20 cellular contexts compared by ENCODE assay signal in genomic region chr9:31290731-31291130, GRCh38.
DNase-seq lines count a peak whose midpoint lies in the region; ATAC-seq, FAIRE-seq and TF ChIP-seq lines count a peak whose summit lies in the region.
"Had no signal": no experiment of that assay in that cellular context is flagged by ENCODE, and none has a peak within 500 bp of the region (broad histone marks: within the 10 kb centered on the region; RNA-seq: fewer than 3 reads in every experiment).

No MANE protein-coding gene starts in this region.

- no peak for FAIRE-seq in kidney (lab: Jason Lieb, UNC)
- FAIRE-seq: GM12892, GM18507 had no signal

- no peak for TF ChIP-seq CTCF in kidney (IDR thresholded peaks at IDR 0.05; ENCODE audit: borderline replicate concordance, extremely low read depth, insufficient read depth)
- TF ChIP-seq CTCF in sigmoid colon (IDR thresholded peaks at IDR 0.05): no peak

- 76 to 86% methylated on average over 3 of the region's 3 CpGs for WGBS in sigmoid colon, 2 donors

- DNase-seq in Right ventricle myocardium superior (peak; percentile 10), cardiac septum (ENCODE audit: low spot score) (no peak), kidney (peak; percentile 53), sigmoid colon (peak; percentile 35), SHP77 treated with DMSO at 0.1 percent for 48 hours (lab: John Stamatoyannopoulos, UW) (no peak), NCI-H2196 (lab: John Stamatoyannopoulos, UW; ENCODE audit: unreplicated experiment) (no peak)
- no peak for DNase-seq in activated T-cell treated with anti-CD3 and anti-CD28 coated beads, Interleukin-2, amount 50 U/mL, for 48 hours
- DNase-seq: 8988T; Caco-2; CD8-positive, alpha-beta T cell; DMS153; DMS79; GDM1; GM23248 had no signal

- intact Hi-C loops in Right ventricle myocardium superior (cut with DNase I): no loop called here
- intact Hi-C loops in cardiac septum (cut with DNase I): no loop called here
- intact Hi-C loops in kidney (cut with DNase I): no loop called here
- intact Hi-C loops in sigmoid colon (cut with DNase I): no loop called here

- H3K4me3 ChIP-seq in kidney (ENCODE audit: low read length in 2 of 2) (no peak overlapping the region), sigmoid colon (no peak overlapping the region)
- H3K4me3 ChIP-seq: BLaER1 treated with 17β-estradiol and CSF1 and Interleukin-3, amounts not matched to agents 10 nM and 100 nM; GM23248; HAP-1 had no signal

- H3K27me3 ChIP-seq in sigmoid colon: no peaks in the 10 kb centered on the region
- H3K27me3 ChIP-seq: BLaER1 treated with 17β-estradiol and CSF1 and Interleukin-3, amounts not matched to agents 10 nM and 100 nM had no signal

- TF ChIP-seq EP300 in sigmoid colon (IDR thresholded peaks at IDR 0.05): no peak

- TF ChIP-seq POLR2A in sigmoid colon (IDR thresholded peaks at IDR 0.05): no peak

- H3K9me3 ChIP-seq in kidney (ENCODE audit: control insufficient read depth in 1 of 2, low read length in 2 of 2): no peaks in the 10 kb centered on the region
- H3K9me3 ChIP-seq in sigmoid colon: no peaks in the 10 kb centered on the region
- H3K9me3 ChIP-seq: BLaER1 treated with 17β-estradiol and CSF1 and Interleukin-3, amounts not matched to agents 10 nM and 100 nM; Caco-2; HAP-1 had no signal

- H3K27ac ChIP-seq in kidney (ENCODE audit: low read depth in 2 of 2, low read length in 2 of 2): no peak overlapping the region
- no peak overlapping the region for H3K27ac ChIP-seq in sigmoid colon
- H3K27ac ChIP-seq: BLaER1 treated with 17β-estradiol and CSF1 and Interleukin-3, amounts not matched to agents 10 nM and 100 nM; GM23248; HL-60 had no signal

- no peak for ATAC-seq in Right ventricle myocardium superior (ENCODE audit: poor library complexity)
- ATAC-seq in HG02678 (IDR thresholded peaks at IDR 0.05; ENCODE audit: unreplicated experiment): no peak
- ATAC-seq: CD8-positive, alpha-beta T cell had no signal

- no peak overlapping the region for H3K9ac ChIP-seq in kidney (ENCODE audit: low read length in 2 of 2)
- H3K9ac ChIP-seq: BLaER1 treated with 17β-estradiol and CSF1 and Interleukin-3, amounts not matched to agents 10 nM and 100 nM; GM23248 had no signal

- no peaks in the 10 kb centered on the region for H3K4me1 ChIP-seq in kidney (ENCODE audit: control insufficient read depth in 1 of 2, insufficient read depth in 1 of 2, low read depth in 1 of 2, low read length in 2 of 2)
- H3K4me1 ChIP-seq in sigmoid colon: no peaks in the 10 kb centered on the region
- H3K4me1 ChIP-seq: BLaER1 treated with 17β-estradiol and CSF1 and Interleukin-3, amounts not matched to agents 10 nM and 100 nM; Caco-2; HAP-1 had no signal

- H3K36me3 ChIP-seq in kidney (ENCODE audit: control insufficient read depth in 1 of 2, insufficient read depth in 2 of 2, low read length in 2 of 2) (no peaks in the 10 kb centered on the region), sigmoid colon (no peaks in the 10 kb centered on the region)
- H3K36me3 ChIP-seq: BLaER1 treated with 17β-estradiol and CSF1 and Interleukin-3, amounts not matched to agents 10 nM and 100 nM; HAP-1 had no signal

Comparison
In these comparisons a context has a peak if more than half of its experiments do, and no peak if none do; other contexts are left out.
1. DNase-seq: peak in Right ventricle myocardium superior (single experiment), kidney (single experiment) and sigmoid colon (single experiment); none in cardiac septum (single experiment), SHP77 treated with DMSO at 0.1 percent for 48 hours (single experiment), NCI-H2196 (single experiment) and activated T-cell treated with anti-CD3 and anti-CD28 coated beads, Interleukin-2, amount 50 U/mL, for 48 hours (0 of 2).